Comparison of ENCODE assay signal across 12 cellular contexts in genomic region chr10:3773465-3774017, GRCh38. TPM values are rescaled to one million over a fixed set of nuclear protein-coding genes. Genes with fewer than 3 reads are reported as not detected.
A peak's percentile ranks its signal among the peaks of the same experiment; 100 is the strongest.
DNase-seq lines count a peak whose midpoint lies in the region; ATAC-seq and TF ChIP-seq lines count a peak whose summit lies in the region.
"Had no signal": no experiment of that assay in that cellular context is flagged by ENCODE, and none has a peak within 500 bp of the region (broad histone marks: within the 10 kb centered on the region; RNA-seq: fewer than 3 reads in every experiment).

No MANE protein-coding gene starts in this region.

- H3K4me1 Mint-ChIP-seq in activated CD8-positive, alpha-beta memory T cell treated with anti-CD3 and anti-CD28 coated beads, Interleukin-2, amount 10 ng/mL, durations not matched to agents 7 days and 5 days, result peaks cover 42% of the 10 kb centered on the region
- peaks cover 53 to 58% of the 10 kb centered on the region in 2 donors for H3K4me1 Mint-ChIP-seq in immature natural killer cell

- peaks cover 23% of the 10 kb centered on the region for H3K4me1 ChIP-seq in mammary epithelial cell (ENCODE audit: insufficient read depth, low read length)
- H3K4me1 ChIP-seq in upper lobe of right lung, result peaks cover 29% of the 10 kb centered on the region

- H4K20me1 ChIP-seq in mammary epithelial cell (ENCODE audit: insufficient read depth, low read length), result no peaks in the 10 kb centered on the region

- 97% methylated on average over 10 of the region's 10 CpGs for WGBS in mammary epithelial cell (ENCODE audit: low coverage, missing lambda C conversion rate)

- peaks cover 46% of the 10 kb centered on the region for H3K36me3 Mint-ChIP-seq in activated CD8-positive, alpha-beta memory T cell treated with anti-CD3 and anti-CD28 coated beads, Interleukin-2, amount 10 ng/mL, durations not matched to agents 7 days and 5 days
- peaks cover 22 to 41% (median 28%) of the 10 kb centered on the region in 3 donors for H3K36me3 Mint-ChIP-seq in immature natural killer cell

- dilution Hi-C loops in mammary epithelial cell (cut with HindIII; ENCODE audit: low sequenced_read_pairs), result no loop called here

- no peaks in the 10 kb centered on the region for H3K9me3 Mint-ChIP-seq in activated CD8-positive, alpha-beta memory T cell treated with anti-CD3 and anti-CD28 coated beads, Interleukin-2, amount 10 ng/mL, durations not matched to agents 7 days and 5 days (ENCODE audit: low read depth)
- H3K9me3 Mint-ChIP-seq in immature natural killer cell, result no peaks in the 10 kb centered on the region
- H3K9me3 Mint-ChIP-seq: activated naive CD4-positive, alpha-beta T cell treated with anti-CD3 and anti-CD28 coated beads, Interleukin-2, amount 50 U/mL, for 24 hours had no signal

- CTCF ChIA-PET in activated CD8-positive, alpha-beta memory T cell treated with anti-CD3 and anti-CD28 coated beads, Interleukin-2, amount 10 ng/mL, durations not matched to agents 7 days and 5 days (lab: Charles Lee), result interaction anchor here (2.5 kb wide), 1 partner anchor 16 kb away, joined by 9 read pairs; no protein-coding TSS in a partner anchor
- CTCF ChIA-PET in mammary epithelial cell (lab: Charles Lee; ENCODE audit: low non-redundant PET), result no interaction called here

- H3K27ac ChIP-seq in mammary epithelial cell (ENCODE audit: insufficient read depth, low read depth, low read length) (no peak overlapping the region), upper lobe of right lung (peak overlapping the region; percentile 2)

- no peak overlapping the region for H3K4me2 ChIP-seq in mammary epithelial cell (ENCODE audit: insufficient read depth, low read depth, low read length)

- no peak for ATAC-seq in activated CD8-positive, alpha-beta memory T cell treated with anti-CD3 and anti-CD28 coated beads, Interleukin-2, amount 10 ng/mL, durations not matched to agents 7 days and 5 days
- ATAC-seq in upper lobe of right lung, result no peak
- no peak for ATAC-seq in GM18519 (IDR thresholded peaks at IDR 0.05; ENCODE audit: low FRiP score, unreplicated experiment)
- ATAC-seq in GM18909 (IDR thresholded peaks at IDR 0.05; ENCODE audit: poor library complexity, unreplicated experiment), result no peak
- no peak for ATAC-seq in GM21526 (IDR thresholded peaks at IDR 0.05; ENCODE audit: low FRiP score, unreplicated experiment)

- H3K79me2 ChIP-seq in mammary epithelial cell (ENCODE audit: insufficient read depth, low read length), result peaks cover 7% of the 10 kb centered on the region

- no TSS peak for BruUV-seq in mammary epithelial cell (replicated peaks; lab: Mats Ljungman, UMichigan)

- peak; percentile 38 for DNase-seq in activated CD8-positive, alpha-beta memory T cell treated with anti-CD3 and anti-CD28 coated beads for 24 hours
- DNase-seq in activated CD8-positive, alpha-beta memory T cell treated with anti-CD3 and anti-CD28 coated beads, Interleukin-2, amount 10 ng/mL, durations not matched to agents 7 days and 5 days, result no peak
- DNase-seq in mammary epithelial cell (peak; percentile 61), immature natural killer cell (no peak), upper lobe of right lung (no peak)
- DNase-seq: effector CD4-positive, alpha-beta T cell; KG1; NCI-H2081 treated with DMSO at 0.1 percent for 48 hours had no signal

- no peaks in the 10 kb centered on the region for H3K9me3 ChIP-seq in mammary epithelial cell (replicated peaks; ENCODE audit: insufficient read depth, low read length)
- H3K9me3 ChIP-seq in upper lobe of right lung, result no peaks in the 10 kb centered on the region

- intact Hi-C loops in mammary epithelial cell (cut with micrococcal nuclease) (loop anchor here (2.0 to 10.0 kb wide), 2 partner anchors 305 to 449 kb away; no protein-coding TSS in a partner anchor), upper lobe of right lung (cut with DNase I) (no loop called here)

- no peaks in the 10 kb centered on the region for H3K27me3 ChIP-seq in mammary epithelial cell (ENCODE audit: insufficient read depth, low read length)
- no peaks in the 10 kb centered on the region for H3K27me3 ChIP-seq in upper lobe of right lung

- H3K9ac ChIP-seq in mammary epithelial cell (ENCODE audit: insufficient read depth, low read length), result no peak overlapping the region

- in situ Hi-C loops in mammary epithelial cell (cut with MboI; ENCODE audit: low sequenced_read_pairs in 2 of 2), result loop anchor here in 1 of 2 donors (10.0 kb wide), 1 partner anchor 579 kb away; no protein-coding TSS in a partner anchor

- TF ChIP-seq CTCF in mammary epithelial cell (conservative IDR thresholded peaks at IDR 0.05 in 1 of 2, IDR thresholded peaks at IDR 0.05 in 1 of 2; ENCODE audit: extremely low read depth in 1 of 2, insufficient read depth in 1 of 2, low read depth in 1 of 2, low read length in 2 of 2) (no peak), upper lobe of right lung (IDR thresholded peaks at IDR 0.05) (no peak)

- H3K36me3 ChIP-seq in mammary epithelial cell (ENCODE audit: insufficient read depth, low read length), result peaks cover 11% of the 10 kb centered on the region
- H3K36me3 ChIP-seq in upper lobe of right lung, result peaks cover 32% of the 10 kb centered on the region

- H3K4me3 Mint-ChIP-seq in activated CD8-positive, alpha-beta memory T cell treated with anti-CD3 and anti-CD28 coated beads, Interleukin-2, amount 10 ng/mL, durations not matched to agents 7 days and 5 days, result no peak overlapping the region
- no peak overlapping the region for H3K4me3 Mint-ChIP-seq in immature natural killer cell
- H3K4me3 Mint-ChIP-seq: activated naive CD4-positive, alpha-beta T cell treated with anti-CD3 and anti-CD28 coated beads, Interleukin-2, amount 50 U/mL, for 24 hours had no signal

- H3K27me3 Mint-ChIP-seq in activated CD8-positive, alpha-beta memory T cell treated with anti-CD3 and anti-CD28 coated beads, Interleukin-2, amount 10 ng/mL, durations not matched to agents 7 days and 5 days, result no peaks in the 10 kb centered on the region
- H3K27me3 Mint-ChIP-seq in immature natural killer cell (ENCODE audit: low read depth in 3 of 3), result peaks cover 7 to 30% (median 18%) of the 10 kb centered on the region in 3 donors
- H3K27me3 Mint-ChIP-seq: activated naive CD4-positive, alpha-beta T cell treated with anti-CD3 and anti-CD28 coated beads, Interleukin-2, amount 50 U/mL, for 24 hours had no signal

- H3K27ac Mint-ChIP-seq in activated CD8-positive, alpha-beta memory T cell treated with anti-CD3 and anti-CD28 coated beads, Interleukin-2, amount 10 ng/mL, durations not matched to agents 7 days and 5 days, result no peak overlapping the region
- peak overlapping the region; percentile 2 to 63 (median 46) for H3K27ac Mint-ChIP-seq in immature natural killer cell

- H3K4me3 ChIP-seq in mammary epithelial cell (replicated peaks in 1 of 3; ENCODE audit: insufficient read depth in 1 of 3, low read depth in 2 of 3, low read length in 3 of 3) (no peak overlapping the region), upper lobe of right lung (no peak overlapping the region)

- H2AFZ ChIP-seq in mammary epithelial cell (ENCODE audit: low read depth, low read length), result no peak overlapping the region

RNA-seq across cellular contexts. Expression of gene KLF6, which starts 11.5 kb away (rescaled TPM):
- 100 to 1,000 TPM; 149 to 208 TPM for total RNA-seq in activated CD8-positive, alpha-beta memory T cell treated with anti-CD3 and anti-CD28 coated beads, Interleukin-2, amount 10 ng/mL, durations not matched to agents 7 days and 5 days
- 100 to 1,000 TPM in 1 of 2 donors, 10 to 100 TPM in 1; 95.4 to 268 TPM for total RNA-seq in mammary epithelial cell
- 125 TPM for polyA plus RNA-seq in mammary epithelial cell
- 330 TPM for polyA minus RNA-seq in mammary epithelial cell
- 100 to 1,000 TPM; 343 to 423 (median 353) TPM for polyA plus RNA-seq in immature natural killer cell
- 247 TPM for total RNA-seq in upper lobe of right lung

Comparison
In these comparisons a context has a peak if more than half of its experiments do, and no peak if none do; other contexts are left out.
1. DNase-seq: peak in activated CD8-positive, alpha-beta memory T cell treated with anti-CD3 and anti-CD28 coated beads for 24 hours (single experiment) and mammary epithelial cell (single experiment); none in activated CD8-positive, alpha-beta memory T cell treated with anti-CD3 and anti-CD28 coated beads, Interleukin-2, amount 10 ng/mL, durations not matched to agents 7 days and 5 days (single experiment), immature natural killer cell (0 of 3) and upper lobe of right lung (single experiment).